In the genomic region with DNA sequence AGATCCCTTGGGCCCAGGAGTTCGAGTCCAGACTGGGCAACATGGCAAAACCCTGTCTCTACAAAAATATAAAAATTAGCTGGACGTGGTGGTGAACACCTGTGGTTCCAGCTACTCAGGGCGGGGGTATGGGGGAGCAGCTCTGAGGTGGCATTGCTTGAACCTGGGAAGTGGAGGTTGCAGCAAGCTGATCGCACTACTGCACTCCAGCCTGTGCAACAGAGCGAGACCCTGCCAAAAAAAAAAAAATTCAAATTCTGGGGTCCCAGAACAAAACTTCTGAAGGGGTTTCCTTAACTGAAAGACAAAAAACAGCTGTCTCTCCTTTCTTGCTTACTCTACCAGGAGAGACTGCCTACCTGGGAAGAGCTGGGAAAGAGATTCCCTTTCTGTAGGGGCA, we compare ENCODE assay signal across 1 cellular context.
TF ChIP-seq lines count a peak whose summit lies in the region.

No MANE protein-coding gene starts in this region.

TF ChIP-seq in endothelial cell of umbilical vein, 7 proteins besides CTCF, POLR2A, EP300 and RAD21:
- TF ChIP-seq GATA2 (IDR thresholded peaks at IDR 0.05; ENCODE audit: insufficient read depth, insufficient read length, low read depth, low read length), result no peak
- no peak for TF ChIP-seq EZH2 (IDR thresholded peaks at IDR 0.05; ENCODE audit: borderline replicate concordance, low read depth, low read length, severe bottlenecking)
- no peak for TF ChIP-seq MYC (IDR thresholded peaks at IDR 0.05; ENCODE audit: low read depth, low read length)
- no peak for TF ChIP-seq POLR2AphosphoS5 (IDR thresholded peaks at IDR 0.05; ENCODE audit: insufficient read depth, low read depth, low read length)
- TF ChIP-seq FOS (IDR thresholded peaks at IDR 0.05; ENCODE audit: borderline replicate concordance, insufficient read depth, low read length), result no peak
- TF ChIP-seq, protein P1, sequence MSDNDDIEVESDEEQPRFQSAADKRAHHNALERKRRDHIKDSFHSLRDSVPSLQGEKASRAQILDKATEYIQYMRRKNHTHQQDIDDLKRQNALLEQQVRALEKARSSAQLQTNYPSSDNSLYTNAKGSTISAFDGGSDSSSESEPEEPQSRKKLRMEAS (IDR thresholded peaks at IDR 0.05; ENCODE audit: insufficient read depth, insufficient read length), result no peak
- no peak for TF ChIP-seq JUN (IDR thresholded peaks at IDR 0.05; ENCODE audit: borderline replicate concordance, insufficient read depth, insufficient read length, low read depth)
